15 cellular contexts compared by ENCODE assay signal in genomic region chr6:24394777-24395437, GRCh38. TPM values are rescaled to one million over a fixed set of nuclear protein-coding genes. Genes with fewer than 3 reads are reported as not detected.
DNase-seq lines count a peak whose midpoint lies in the region; ATAC-seq and TF ChIP-seq lines count a peak whose summit lies in the region.
"Had no signal": no experiment of that assay in that cellular context is flagged by ENCODE, and none has a peak within 500 bp of the region (broad histone marks: within the 10 kb centered on the region; RNA-seq: fewer than 3 reads in every experiment).

No MANE protein-coding gene starts in this region.

- no peaks in the 10 kb centered on the region for H3K36me3 Mint-ChIP-seq in HFFc6 (ENCODE audit: low read depth)

- DNase-seq in HFFc6 (peak; percentile 82), SIG-M5 treated with dmso at 0.1 percent for 504 hours (lab: John Stamatoyannopoulos, UW; ENCODE audit: unreplicated experiment) (peak; percentile 80), fibroblast of villous mesenchyme (ENCODE audit: low read depth) (peak; percentile 92), smooth muscle cell (lab: John Stamatoyannopoulos, UW; ENCODE audit: unreplicated experiment) (no peak), GM19238 (ENCODE audit: insufficient read length, low spot score) (no peak)
- no peak for DNase-seq in stimulated activated CD4-positive, alpha-beta T cell treated with anti-CD3 and anti-CD28 coated beads, Interleukin-1b, Interleukin-23, amount 100 ng/mL, for 48 hours
- DNase-seq: activated CD4-positive, CD25-positive, alpha-beta regulatory T cell; DMS79; H9; NCI-H187; posterior cingulate gyrus had no signal

- H3K79me2 ChIP-seq in smooth muscle cell (ENCODE audit: low read depth), result no peaks in the 10 kb centered on the region

- H3F3A ChIP-seq in smooth muscle cell (ENCODE audit: low read depth), result no peaks in the 10 kb centered on the region

- 47% methylated on average over 4 of the region's 4 CpGs for WGBS in smooth muscle cell (ENCODE audit: low lambda C conversion rate)

- no peak overlapping the region for H2AFZ ChIP-seq in smooth muscle cell (ENCODE audit: low read depth)

- no peak overlapping the region for H3K4me3 ChIP-seq in fibroblast of villous mesenchyme (ENCODE audit: low read depth, low read length)
- no peak overlapping the region for H3K4me3 ChIP-seq in smooth muscle cell
- H3K4me3 ChIP-seq: coronary artery had no signal

- H3K9ac ChIP-seq in smooth muscle cell (ENCODE audit: low read depth), result no peak overlapping the region

- H3K27me3 ChIP-seq in smooth muscle cell (ENCODE audit: low read depth), result peaks cover 4% of the 10 kb centered on the region

- peak overlapping the region; percentile 5; the same call in 1 of the 2 replicates for H3K4me3 Mint-ChIP-seq in HFFc6
- H3K4me3 Mint-ChIP-seq: activated T-helper 17 cell treated with anti-CD3 and anti-CD28 coated beads, Interleukin-2, amount 50 U/mL, for 72 hours; H9 had no signal

- no peaks in the 10 kb centered on the region for H3K9me3 ChIP-seq in smooth muscle cell (replicated peaks; ENCODE audit: low read depth)

- no peaks in the 10 kb centered on the region for H3K4me1 ChIP-seq in smooth muscle cell (ENCODE audit: low read depth)

- no peak overlapping the region for H3K4me2 ChIP-seq in smooth muscle cell

- H3K4me1 Mint-ChIP-seq in HFFc6 (ENCODE audit: low read depth), result peaks cover 16% of the 10 kb centered on the region
- H3K4me1 Mint-ChIP-seq: activated T-helper 17 cell treated with anti-CD3 and anti-CD28 coated beads, Interleukin-2, amount 50 U/mL, for 72 hours had no signal

- ATAC-seq in HG03442 (IDR thresholded peaks at IDR 0.05; ENCODE audit: unreplicated experiment), result no peak
- ATAC-seq in HG03097 (IDR thresholded peaks at IDR 0.05; ENCODE audit: low FRiP score, unreplicated experiment), result no peak
- ATAC-seq: activated T-helper 17 cell treated with anti-CD3 and anti-CD28 coated beads, Interleukin-2, amount 50 U/mL, for 72 hours had no signal

- peak overlapping the region; percentile 35 for H3K27ac ChIP-seq in smooth muscle cell (ENCODE audit: low read depth)
- H3K27ac ChIP-seq: coronary artery had no signal

- H3K27ac Mint-ChIP-seq in HFFc6, result peak overlapping the region; percentile 10; the same call in 1 of the 2 replicates
- H3K27ac Mint-ChIP-seq: activated T-helper 17 cell treated with anti-CD3 and anti-CD28 coated beads, Interleukin-2, amount 50 U/mL, for 72 hours; H9 had no signal

- peaks cover 9% of the 10 kb centered on the region; the same call in 1 of the 2 replicates for H3K9me3 Mint-ChIP-seq in HFFc6

- H3K36me3 ChIP-seq in smooth muscle cell (ENCODE audit: low read depth), result no peaks in the 10 kb centered on the region

- no peaks in the 10 kb centered on the region for H4K20me1 ChIP-seq in smooth muscle cell (ENCODE audit: low read depth)

- TF ChIP-seq CTCF in HFFc6 (IDR thresholded peaks at IDR 0.05) (no peak), fibroblast of villous mesenchyme (IDR thresholded peaks at IDR 0.05; ENCODE audit: insufficient read depth, low read depth, low read length) (no peak), smooth muscle cell (IDR thresholded peaks at IDR 0.05; ENCODE audit: borderline replicate concordance, insufficient read depth, poor library complexity, severe bottlenecking) (no peak)

- peaks cover 18% of the 10 kb centered on the region for H3K27me3 Mint-ChIP-seq in HFFc6 (ENCODE audit: insufficient read depth)

RNA-seq across cellular contexts. Expression of gene MRS2, which starts 7.8 kb away (rescaled TPM):
- total RNA-seq in HFFc6 (2021; fragmentation: NEBNext Ultra II Directional; extraction: Animal tissue kit (Norgen Biotek cat#: 25700)), result 10 to 100 TPM; 14.7 to 21.1 (median 16.9) TPM
- 25.1 and 38.4 TPM in 2 replicates for total RNA-seq in fibroblast of villous mesenchyme
- total RNA-seq in smooth muscle cell, result 27.7 and 38.6 TPM in 2 replicates
- polyA plus RNA-seq in smooth muscle cell, result 19.7 and 28.2 TPM in 2 replicates

RNA-seq across cellular contexts. Expression of gene DCDC2, which starts 37.0 kb away (rescaled TPM):
- total RNA-seq in HFFc6 (2021; fragmentation: NEBNext Ultra II Directional; extraction: Animal tissue kit (Norgen Biotek cat#: 25700)), result not detected
- total RNA-seq in fibroblast of villous mesenchyme, result under 0.01 and 0.43 TPM in 2 replicates
- total RNA-seq in smooth muscle cell, result not detected in 2 replicates
- polyA plus RNA-seq in smooth muscle cell, result not detected in 2 replicates

Comparison
In these comparisons a context has a peak if more than half of its experiments do, and no peak if none do; other contexts are left out.
1. DNase-seq: peak in HFFc6 (single experiment), SIG-M5 treated with dmso at 0.1 percent for 504 hours (single experiment) and fibroblast of villous mesenchyme (single experiment); none in smooth muscle cell (single experiment), GM19238 (single experiment) and stimulated activated CD4-positive, alpha-beta T cell treated with anti-CD3 and anti-CD28 coated beads, Interleukin-1b, Interleukin-23, amount 100 ng/mL, for 48 hours (single experiment).